2 cellular contexts compared by ENCODE assay signal in genomic region chr11:363443-363805, GRCh38. TPM values are rescaled to one million over a fixed set of nuclear protein-coding genes. Genes with fewer than 3 reads are reported as not detected.
"Had no signal": no experiment of that assay in that cellular context is flagged by ENCODE, and none has a peak within 500 bp of the region (broad histone marks: within the 10 kb centered on the region; RNA-seq: fewer than 3 reads in every experiment).

No MANE protein-coding gene starts in this region.

RNA-seq across cellular contexts. Expression of gene B4GALNT4, which starts 5.9 kb away (rescaled TPM):
- total RNA-seq: RPMI7951, SJSA1 had no signal
